Comparison of ENCODE assay signal across 8 cellular contexts in genomic region chr14:51905673-51906121, GRCh38. TPM values are rescaled to one million over a fixed set of nuclear protein-coding genes. Genes with fewer than 3 reads are reported as not detected.
A peak's percentile ranks its signal among the peaks of the same experiment; 100 is the strongest.
DNase-seq lines count a peak whose midpoint lies in the region; ATAC-seq, FAIRE-seq and TF ChIP-seq lines count a peak whose summit lies in the region.
"Not testable (repeated sequence)": the region's sequence is repeated elsewhere in the genome, so short reads cannot be mapped to it uniquely, and the experiment has no call there.

No MANE protein-coding gene starts in this region.

- 28 to 51% (median 44%) methylated on average over 6 of the region's 6 CpGs for WGBS in stomach, 5 donors

- peak overlapping the region; percentile 90 for H3K4me2 ChIP-seq in fibroblast of lung (ENCODE audit: extremely low read depth, insufficient read depth, low read length)

- not testable (repeated sequence) for TF ChIP-seq EP300 in stomach (IDR thresholded peaks at IDR 0.05)

- intact Hi-C loops in sciatic nerve (cut with DNase I); stomach (cut with DNase I; ENCODE audit: low total_unique reads): not testable (repeated sequence)

- H3K79me2 ChIP-seq in fibroblast of lung (ENCODE audit: control insufficient read depth, insufficient read depth, low read length), result not testable (repeated sequence)

- H3K9me3 ChIP-seq in fibroblast of lung (ENCODE audit: control insufficient read depth, insufficient read depth, low read depth, low read length); stomach: not testable (repeated sequence)

- not testable (repeated sequence) for H2AFZ ChIP-seq in fibroblast of lung (ENCODE audit: low read length)

- not testable (repeated sequence) for TF ChIP-seq CTCF in fibroblast of lung (conservative IDR thresholded peaks at IDR 0.05 in 1 of 2, IDR thresholded peaks at IDR 0.05 in 1 of 2; ENCODE audit: low read depth in 1 of 2, low read length in 2 of 2); stomach (IDR thresholded peaks at IDR 0.05)

- TF ChIP-seq POLR2A in GM12892 (IDR thresholded peaks at IDR 0.05; ENCODE audit: low read depth, low read length); stomach (IDR thresholded peaks at IDR 0.05): not testable (repeated sequence)

- peak; percentile 93 for ATAC-seq in GM21825 (IDR thresholded peaks at IDR 0.05; ENCODE audit: unreplicated experiment)
- peak; percentile 50 for ATAC-seq in sciatic nerve

- peak; percentile 90 for FAIRE-seq in GM12892 (lab: Jason Lieb, UNC)

- H3K27ac ChIP-seq in fibroblast of lung (ENCODE audit: insufficient read depth, low read length) (peak overlapping the region; percentile 50), stomach (peak overlapping the region in 4 of 5 donors; percentile 26 to 58 (median 42))

- H3K36me3 ChIP-seq in fibroblast of lung (ENCODE audit: control insufficient read depth, insufficient read depth, low read length); stomach: not testable (repeated sequence)

- not testable (repeated sequence) for H3K27me3 ChIP-seq in fibroblast of lung (ENCODE audit: control insufficient read depth, insufficient read depth, low read length); stomach

- H3K9ac ChIP-seq in fibroblast of lung (ENCODE audit: insufficient read depth, low read length), result not testable (repeated sequence)

- H3K4me3 ChIP-seq in fibroblast of lung (replicated peaks in 1 of 4; ENCODE audit: control extremely low read depth in 1 of 4, insufficient read depth in 1 of 4, low read depth in 3 of 4, low read length in 4 of 4), result peak overlapping the region in 1 of 4 experiments; percentile 19
- not testable (repeated sequence) for H3K4me3 ChIP-seq in stomach

- H3K4me1 ChIP-seq in fibroblast of lung (ENCODE audit: control insufficient read depth, extremely low read depth, insufficient read depth, low read length); stomach: not testable (repeated sequence)

- H4K20me1 ChIP-seq in fibroblast of lung (ENCODE audit: control insufficient read depth, extremely low read depth, insufficient read depth, low read length), result not testable (repeated sequence)

- DNase-seq in GM12892 (ENCODE audit: insufficient read length) (peak; percentile 5), HK-2 (ENCODE audit: unreplicated experiment) (peak; percentile 38), T-helper 9 cell (peak; percentile 16), fibroblast of lung (ENCODE audit: low read depth in 2 of 2) (peak; percentile 79 to 90)
- peak; percentile 83 for DNase-seq in activated effector memory CD4-positive, alpha-beta T cell treated with anti-CD3 and anti-CD28 coated beads, Interleukin-2, amount 50 U/mL, for 16 hours
- not testable (repeated sequence) for DNase-seq in sciatic nerve (ENCODE audit: low spot score); stomach

RNA-seq across cellular contexts. Expression of gene GNG2, which starts 45.3 kb away (rescaled TPM):
- polyA plus RNA-seq in GM12892 (2012; ENCODE audit: missing spikeins), result 51.9 TPM
- total RNA-seq in fibroblast of lung (19.0 and 21.5 TPM in 2 replicates), sciatic nerve (180 TPM), stomach (10 to 100 TPM in 2 of 5 donors, 1 to 10 TPM in 2, under 1 TPM in 1; 0.58 to 23.3 (median 4.0) TPM)
- polyA plus RNA-seq in fibroblast of lung (21.1 and 37.0 TPM in 2 replicates), stomach (10 to 100 TPM in 2 of 3 donors, 1 to 10 TPM in 1; 3.7 to 21.8 (median 14.4) TPM)
- 11.6 and 20.0 TPM in 2 replicates for polyA plus RNA-seq in fibroblast of lung (2012)
- polyA minus RNA-seq in fibroblast of lung (ENCODE audit: low replicate concordance), result 15.8 and 29.6 TPM in 2 replicates
